In genomic region chr16:69120096-69120664, GRCh38 we compare ENCODE assay signal across 27 cellular contexts.
"Had no signal": no experiment of that assay in that cellular context is flagged by ENCODE, and none has a peak within 500 bp of the region (broad histone marks: within the 10 kb centered on the region; RNA-seq: fewer than 3 reads in every experiment).

No MANE protein-coding gene starts in this region.

- H3K9me3 ChIP-seq: left ventricle myocardium inferior, ovary, tibial artery, upper lobe of left lung, vagina had no signal

- H3K4me1 ChIP-seq: foreskin keratinocyte, neural progenitor cell had no signal

- H3K36me3 Mint-ChIP-seq: natural killer cell treated with Interleukin-12 subunit alpha and Interleukin-12 subunit beta and Interleukin-15 and Interleukin-18, amount 100 ng/mL, for 72 hours had no signal

- H3K27ac ChIP-seq: foreskin keratinocyte, left ventricle myocardium inferior, neural progenitor cell, ovary, tibial artery, upper lobe of left lung, vagina had no signal

- H3K27ac Mint-ChIP-seq: endodermal cell; immature natural killer cell; natural killer cell treated with Interleukin-12 subunit alpha and Interleukin-12 subunit beta and Interleukin-15 and Interleukin-18, amount 100 ng/mL, for 72 hours; neural progenitor cell; progenitor cell of endocrine pancreas; stimulated activated memory B cell treated with anti-CD40 and anti-IgM and Interleukin-4, amounts not matched to agents 10 μg/mL and 1 μg/mL and 100 μg/mL, for 72 hours; stimulated activated naive CD8-positive, alpha-beta T cell treated with anti-CD3 and anti-CD28 coated beads, Interleukin-15, Interleukin-2, amounts not matched to agents 100 ng/mL and 50 ng/mL, for 24 hours had no signal

- H3K27me3 ChIP-seq: foreskin keratinocyte, neural progenitor cell, ovary, tibial artery, upper lobe of left lung, vagina had no signal

- H3K4me1 Mint-ChIP-seq: endodermal cell; neural progenitor cell; stimulated activated memory B cell treated with anti-CD40 and anti-IgM and Interleukin-4, amounts not matched to agents 10 μg/mL and 1 μg/mL and 100 μg/mL, for 72 hours had no signal

- H3K4me3 Mint-ChIP-seq: endodermal cell; immature natural killer cell; natural killer cell treated with Interleukin-12 subunit alpha and Interleukin-12 subunit beta and Interleukin-15 and Interleukin-18, amount 100 ng/mL, for 72 hours; neural progenitor cell; stimulated activated memory B cell treated with anti-CD40 and anti-IgM and Interleukin-4, amounts not matched to agents 10 μg/mL and 1 μg/mL and 100 μg/mL, for 72 hours; stimulated activated naive CD8-positive, alpha-beta T cell treated with anti-CD3 and anti-CD28 coated beads, Interleukin-15, Interleukin-2, amounts not matched to agents 100 ng/mL and 50 ng/mL, for 24 hours had no signal

- H3K9ac ChIP-seq: neural progenitor cell had no signal

- DNase-seq: dermis blood vessel endothelial cell; effector CD4-positive, alpha-beta T cell; endodermal cell; erythroblast; foreskin keratinocyte; immature natural killer cell; left cardiac atrium; left ventricle myocardium inferior; mesenchymal stem cell; midbrain; nucleus accumbens; right cardiac atrium; stimulated activated CD4-positive, alpha-beta T cell treated with anti-CD3 and anti-CD28 coated beads, Interleukin-4, amount 100 ng/mL, for 1 hour; stimulated activated CD8-positive, alpha-beta memory T cell treated with anti-CD3 and anti-CD28 coated beads, Interleukin-4, amount 100 ng/mL, for 48 hours; tibial artery; upper lobe of left lung had no signal

- ATAC-seq: foreskin keratinocyte; left cardiac atrium; natural killer cell treated with Interleukin-12 subunit alpha and Interleukin-12 subunit beta and Interleukin-15 and Interleukin-18, amount 100 ng/mL, for 72 hours; stimulated activated memory B cell treated with anti-CD40 and anti-IgM and Interleukin-4, amounts not matched to agents 10 μg/mL and 1 μg/mL and 100 μg/mL, for 72 hours had no signal

- FAIRE-seq: endothelial cell of umbilical vein, keratinocyte had no signal

- H3K27me3 Mint-ChIP-seq: natural killer cell treated with Interleukin-12 subunit alpha and Interleukin-12 subunit beta and Interleukin-15 and Interleukin-18, amount 100 ng/mL, for 72 hours; progenitor cell of endocrine pancreas; stimulated activated memory B cell treated with anti-CD40 and anti-IgM and Interleukin-4, amounts not matched to agents 10 μg/mL and 1 μg/mL and 100 μg/mL, for 72 hours; stimulated activated naive CD8-positive, alpha-beta T cell treated with anti-CD3 and anti-CD28 coated beads, Interleukin-15, Interleukin-2, amounts not matched to agents 100 ng/mL and 50 ng/mL, for 24 hours had no signal

- H3K4me3 ChIP-seq: left ventricle myocardium inferior, lung, neural progenitor cell, ovary, smooth muscle cell, tibial artery, upper lobe of left lung, vagina had no signal

- H3K4me2 ChIP-seq: neural progenitor cell, smooth muscle cell had no signal

- H3K9me3 Mint-ChIP-seq: endodermal cell; immature natural killer cell; natural killer cell treated with Interleukin-12 subunit alpha and Interleukin-12 subunit beta and Interleukin-15 and Interleukin-18, amount 100 ng/mL, for 72 hours; neural progenitor cell; stimulated activated memory B cell treated with anti-CD40 and anti-IgM and Interleukin-4, amounts not matched to agents 10 μg/mL and 1 μg/mL and 100 μg/mL, for 72 hours; stimulated activated naive CD8-positive, alpha-beta T cell treated with anti-CD3 and anti-CD28 coated beads, Interleukin-15, Interleukin-2, amounts not matched to agents 100 ng/mL and 50 ng/mL, for 24 hours had no signal

- H3K36me3 ChIP-seq: neural progenitor cell, ovary had no signal

- H2AFZ ChIP-seq: neural progenitor cell had no signal
